ENCODE assay signal across 25 cellular contexts in genomic region chr1:7421471-7422075, GRCh38.
DNase-seq lines count a peak whose midpoint lies in the region; ATAC-seq and TF ChIP-seq lines count a peak whose summit lies in the region.
"Had no signal": no experiment of that assay in that cellular context is flagged by ENCODE, and none has a peak within 500 bp of the region (broad histone marks: within the 10 kb centered on the region; RNA-seq: fewer than 3 reads in every experiment).

No MANE protein-coding gene starts in this region.

- peak overlapping the region; percentile 59 for H2BK12ac ChIP-seq in neuronal stem cell (ENCODE audit: low read length)

- H2AFZ ChIP-seq in neuronal stem cell (ENCODE audit: low read length) = no peak overlapping the region

- H3K4me1 Mint-ChIP-seq in chondrocyte (ENCODE audit: low read depth) (peaks cover 49% of the 10 kb centered on the region), Caco-2 (ENCODE audit: low read depth, unreplicated experiment) (no peaks in the 10 kb centered on the region)

- H3K4me3 ChIP-seq in left ventricle myocardium inferior (no peak overlapping the region), neuronal stem cell (ENCODE audit: low read length in 2 of 2) (peak overlapping the region in 1 of 2 donors; percentile 34), upper lobe of left lung (no peak overlapping the region), Caco-2 (ENCODE audit: low read depth, low read length) (no peak overlapping the region)
- H3K4me3 ChIP-seq: left lung, prostate gland, SJCRH30, vagina had no signal

- H3K18ac ChIP-seq in neuronal stem cell (ENCODE audit: low read length) = peak overlapping the region; percentile 41

- no peaks in the 10 kb centered on the region for H3K36me3 ChIP-seq in left ventricle myocardium inferior
- no peaks in the 10 kb centered on the region for H3K36me3 ChIP-seq in neuronal stem cell (replicated peaks in 1 of 2; ENCODE audit: control insufficient read depth in 2 of 2, insufficient read depth in 2 of 2, low read length in 2 of 2)
- H3K36me3 ChIP-seq in upper lobe of left lung = no peaks in the 10 kb centered on the region
- H3K36me3 ChIP-seq in Caco-2 (ENCODE audit: control insufficient read depth, insufficient read depth, low read length) = no peaks in the 10 kb centered on the region
- H3K36me3 ChIP-seq: left lung, prostate gland, SJCRH30, vagina had no signal

- no peak overlapping the region for H2BK5ac ChIP-seq in neuronal stem cell (ENCODE audit: low read length)

- no CpG with 5 or more reads among the region's 12 CpGs for WGBS in neuronal stem cell (ENCODE audit: extremely low coverage in 2 of 2, insufficient read length in 2 of 2, insufficient replicate concordance in 1 of 2), 2 donors
- 86 to 91% methylated on average over 10 to 12 of the region's 12 CpGs for WGBS in upper lobe of left lung, 2 donors

- H3K36me3 Mint-ChIP-seq in chondrocyte (ENCODE audit: low read depth) (peaks cover 4% of the 10 kb centered on the region), Caco-2 (ENCODE audit: insufficient read depth, unreplicated experiment) (no peaks in the 10 kb centered on the region)

- H3K9me3 ChIP-seq in left ventricle myocardium inferior (replicated peaks) (peaks cover 8% of the 10 kb centered on the region), neuronal stem cell (replicated peaks in 1 of 2; ENCODE audit: control insufficient read depth in 2 of 2, insufficient read depth in 1 of 2, low read depth in 1 of 2, low read length in 2 of 2) (peaks cover 0 to 8% of the 10 kb centered on the region in 2 donors), upper lobe of left lung (peaks cover 0 to 5% (median 0%) of the 10 kb centered on the region in 4 donors), Caco-2 (no peaks in the 10 kb centered on the region)
- H3K9me3 ChIP-seq: prostate gland, vagina had no signal

- H3K79me1 ChIP-seq in neuronal stem cell (ENCODE audit: low read depth, low read length) = no peaks in the 10 kb centered on the region

- TF ChIP-seq CTCF in left ventricle myocardium inferior (IDR thresholded peaks at IDR 0.05; ENCODE audit: borderline replicate concordance) (no peak), chondrocyte (IDR thresholded peaks at IDR 0.05) (no peak), upper lobe of left lung (IDR thresholded peaks at IDR 0.05) (no peak), Caco-2 (IDR thresholded peaks at IDR 0.05; ENCODE audit: insufficient read depth in 1 of 2, low read depth in 1 of 2, low read length in 1 of 2, severe bottlenecking in 1 of 2, unreplicated experiment in 1 of 2) (no peak)

- no peaks in the 10 kb centered on the region for H3K27me3 ChIP-seq in left ventricle myocardium inferior (ENCODE audit: low read depth)
- no peaks in the 10 kb centered on the region for H3K27me3 ChIP-seq in neuronal stem cell (ENCODE audit: control insufficient read depth in 3 of 3, insufficient read depth in 3 of 3, low read depth in 1 of 3, low read length in 3 of 3)
- H3K27me3 ChIP-seq in upper lobe of left lung = no peaks in the 10 kb centered on the region
- H3K27me3 ChIP-seq in Caco-2 (replicated peaks; ENCODE audit: control insufficient read depth, insufficient read depth, low read length) = no peaks in the 10 kb centered on the region
- H3K27me3 ChIP-seq: left lung, SJCRH30, vagina had no signal

- H3K27ac ChIP-seq in left ventricle myocardium inferior (replicated peaks) (no peak overlapping the region), neuronal stem cell (replicated peaks; ENCODE audit: low read length) (no peak overlapping the region), upper lobe of left lung (no peak overlapping the region)
- H3K27ac ChIP-seq: epithelial cell of prostate, left lung, prostate gland, SJCRH30, vagina had no signal

- TF ChIP-seq EP300 in upper lobe of left lung (IDR thresholded peaks at IDR 0.05) = no peak

- ATAC-seq in Right ventricle myocardium superior (ENCODE audit: poor library complexity) (no peak), upper lobe of left lung (ENCODE audit: low FRiP score in 2 of 2) (no peak), HG03469 (IDR thresholded peaks at IDR 0.05; ENCODE audit: unreplicated experiment) (no peak), GM19023 (IDR thresholded peaks at IDR 0.05; ENCODE audit: unreplicated experiment) (no peak)
- ATAC-seq: left lung had no signal

- no TSS peak for BruUV-seq in Caco-2 (replicated peaks; lab: Mats Ljungman, UMichigan)

- H3K4me1 ChIP-seq in left ventricle myocardium inferior (no peaks in the 10 kb centered on the region), neuronal stem cell (ENCODE audit: control insufficient read depth in 2 of 2, insufficient read depth in 1 of 2, low read depth in 1 of 2, low read length in 2 of 2) (peaks cover 0 to 2% of the 10 kb centered on the region in 2 donors), upper lobe of left lung (no peaks in the 10 kb centered on the region), Caco-2 (no peaks in the 10 kb centered on the region)
- H3K4me1 ChIP-seq: left lung, prostate gland, vagina had no signal

- H3K4ac ChIP-seq in neuronal stem cell (ENCODE audit: low read length) = no peak overlapping the region

- H3K9me3 Mint-ChIP-seq in chondrocyte (ENCODE audit: low read depth) = peaks cover 6% of the 10 kb centered on the region
- peaks cover 2% of the 10 kb centered on the region for H3K9me3 Mint-ChIP-seq in Caco-2 (ENCODE audit: unreplicated experiment)
- H3K9me3 Mint-ChIP-seq: activated T-helper 2 cell treated with anti-CD3 and anti-CD28 coated beads, Interferon-gamma antibody, Interleukin-2, Interleukin-4, amounts not matched to agents 10 μg/mL and 5 μg/mL and 100 μg/mL, durations not matched to agents 14 hours and 24 hours and 36 hours; T-helper 1 cell treated with Interleukin-12 subunit alpha and Interleukin-12 subunit beta and Interleukin-4 antibody, amounts not matched to agents 30 μg/mL and 1 μg/mL, for 36 hours had no signal

- H3K4me2 ChIP-seq in neuronal stem cell (ENCODE audit: insufficient read depth, low read length, poor library complexity, severe bottlenecking) = no peak overlapping the region

- H3K27ac Mint-ChIP-seq in chondrocyte (ENCODE audit: unreplicated experiment) = no peak overlapping the region
- no peak overlapping the region for H3K27ac Mint-ChIP-seq in Caco-2 (ENCODE audit: unreplicated experiment)
- H3K27ac Mint-ChIP-seq: activated T-helper 2 cell treated with anti-CD3 and anti-CD28 coated beads, Interferon-gamma antibody, Interleukin-2, Interleukin-4, amounts not matched to agents 10 μg/mL and 5 μg/mL and 100 μg/mL, durations not matched to agents 14 hours and 24 hours and 36 hours; T-helper 1 cell treated with Interleukin-12 subunit alpha and Interleukin-12 subunit beta and Interleukin-4 antibody, amounts not matched to agents 30 μg/mL and 1 μg/mL, for 36 hours had no signal

- peak; percentile 17 for DNase-seq in Right ventricle myocardium superior
- no peak for DNase-seq in left ventricle myocardium inferior
- peak; percentile 71 for DNase-seq in chondrocyte (ENCODE audit: low spot score)
- DNase-seq in neuronal stem cell (ENCODE audit: low spot score) = no peak
- peak; percentile 6 to 39 for DNase-seq in upper lobe of left lung
- DNase-seq in Caco-2 = no peak
- DNase-seq: ACHN; activated CD4-positive, alpha-beta T cell treated with anti-CD3 and anti-CD28 coated beads for 48 hours; cerebellar nuclear complex; GDM1; midbrain; NCI-H1694; NCI-H2171 treated with DMSO at 0.1 percent for 48 hours; NCI-H524; NK-92 treated with Interleukin-12 subunit alpha and Interleukin-12 subunit beta, amount 100 ng/mL, for 24 hours had no signal

- no peak overlapping the region for H4K8ac ChIP-seq in neuronal stem cell (ENCODE audit: low read depth, low read length)

- no peaks in the 10 kb centered on the region for H3K27me3 Mint-ChIP-seq in chondrocyte (ENCODE audit: low read depth)
- peaks cover 4% of the 10 kb centered on the region for H3K27me3 Mint-ChIP-seq in Caco-2 (ENCODE audit: insufficient read depth, unreplicated experiment)

- no peak overlapping the region for H2BK120ac ChIP-seq in neuronal stem cell (ENCODE audit: low read depth, low read length)

- no peak overlapping the region for H2AK5ac ChIP-seq in neuronal stem cell (ENCODE audit: low read depth, low read length)

- H3K23ac ChIP-seq in neuronal stem cell (ENCODE audit: low read depth, low read length, poor library complexity) = no peak overlapping the region

- intact Hi-C loops in Right ventricle myocardium superior (cut with DNase I) (no loop called here), left ventricle myocardium inferior (cut with micrococcal nuclease) (no loop called here), Caco-2 (cut with micrococcal nuclease; ENCODE audit: unreplicated experiment) (no loop called here)

- H3K4me3 Mint-ChIP-seq in chondrocyte (ENCODE audit: unreplicated experiment) = no peak overlapping the region
- no peak overlapping the region for H3K4me3 Mint-ChIP-seq in Caco-2 (ENCODE audit: unreplicated experiment)
- H3K4me3 Mint-ChIP-seq: nephron; T-helper 1 cell treated with Interleukin-12 subunit alpha and Interleukin-12 subunit beta and Interleukin-4 antibody, amounts not matched to agents 30 μg/mL and 1 μg/mL, for 36 hours had no signal

- no peak overlapping the region for H2BK15ac ChIP-seq in neuronal stem cell (ENCODE audit: low read length)

- H3K9ac ChIP-seq in neuronal stem cell (ENCODE audit: low read depth, low read length, poor library complexity) = peak overlapping the region; percentile 25

- peak overlapping the region; percentile 57 for H3K14ac ChIP-seq in neuronal stem cell (ENCODE audit: low read length)

- no peak overlapping the region for H4K91ac ChIP-seq in neuronal stem cell (ENCODE audit: low read depth, low read length, poor library complexity)

- CTCF ChIA-PET in Caco-2 (lab: Charles Lee) = no interaction called here

- no peak for TF ChIP-seq POLR2A in upper lobe of left lung (IDR thresholded peaks at IDR 0.05)

- POLR2A ChIA-PET in Caco-2 (lab: Charles Lee) = no interaction called here

Comparison
In these comparisons a context has a peak if more than half of its experiments do, and no peak if none do; other contexts are left out.
1. DNase-seq: peak in Right ventricle myocardium superior (single experiment), chondrocyte (single experiment) and upper lobe of left lung (2 of 2); none in left ventricle myocardium inferior (single experiment), neuronal stem cell (single experiment) and Caco-2 (0 of 2).